ENCODE assay signal across 9 cellular contexts in the genomic region with DNA sequence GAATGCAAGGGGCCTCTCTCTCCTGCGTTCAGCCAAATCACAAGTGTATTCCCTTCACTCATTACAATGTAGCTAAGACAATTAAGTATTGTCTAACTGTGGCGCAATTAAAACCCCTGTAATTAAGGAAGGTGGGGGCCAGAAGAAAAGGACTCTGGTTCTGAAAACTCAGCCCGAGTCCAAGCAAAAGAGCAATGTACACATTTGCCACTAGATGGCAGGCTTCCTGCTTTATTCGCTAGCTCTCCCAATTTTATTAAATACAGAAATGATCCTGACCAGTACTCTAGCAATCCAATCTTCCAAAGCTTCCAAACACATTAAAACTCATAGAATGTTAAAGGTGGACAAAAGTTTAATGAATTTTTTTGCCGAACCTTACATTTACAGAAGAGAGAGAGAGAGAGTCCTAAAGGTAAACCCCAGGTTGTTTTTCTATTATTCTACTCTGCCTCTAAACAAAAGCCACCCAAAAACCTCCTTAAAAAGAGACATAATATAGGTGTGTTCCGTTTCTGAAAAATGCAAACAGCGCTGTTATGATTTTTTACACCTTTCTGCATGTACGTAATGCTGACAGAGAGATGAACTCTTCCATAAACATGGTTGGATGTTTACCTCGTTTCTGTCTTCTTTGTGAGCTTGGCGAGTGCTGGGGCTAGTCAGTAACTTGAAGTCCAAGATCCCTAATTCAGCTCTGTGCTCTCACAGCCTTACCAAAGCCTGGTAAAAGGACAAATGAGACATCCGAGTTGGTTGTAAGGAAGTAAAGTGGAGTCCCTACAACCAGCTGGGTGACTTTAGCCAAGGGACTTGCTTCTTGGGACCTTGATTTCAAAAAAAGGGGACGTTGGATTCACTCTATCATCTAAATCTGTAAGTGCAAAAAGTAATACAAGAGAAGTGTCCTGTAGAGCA. TPM values are rescaled to one million over a fixed set of nuclear protein-coding genes. Genes with fewer than 3 reads are reported as not detected.
A peak's percentile ranks its signal among the peaks of the same experiment; 100 is the strongest.
DNase-seq lines count a peak whose midpoint lies in the region; ATAC-seq and TF ChIP-seq lines count a peak whose summit lies in the region.
"Had no signal": no experiment of that assay in that cellular context is flagged by ENCODE, and none has a peak within 500 bp of the region (broad histone marks: within the 10 kb centered on the region; RNA-seq: fewer than 3 reads in every experiment).

No MANE protein-coding gene starts in this region.

- CTCF ChIA-PET in Caco-2 (lab: Charles Lee), result interaction anchor here (0.9 to 2.2 kb wide), 5 partner anchors 10 to 441 kb away, joined by 3 to 21 read pairs (median 4); no protein-coding TSS in a partner anchor
- CTCF ChIA-PET in HCT116 (lab: Charles Lee), result interaction anchor here (0.6 to 3.5 kb wide), 16 partner anchors 9 to 388 kb away, joined by 3 to 38 read pairs (median 4); partner anchors contain the start of gene CIPC

- in situ Hi-C loops in astrocyte of the spinal cord (cut with HindIII; ENCODE audit: low sequenced_read_pairs), result no loop called here

- POLR2A ChIA-PET in Caco-2 (lab: Charles Lee) (no interaction called here), HCT116 (lab: Charles Lee) (interaction anchor here (0.6 kb wide), 1 partner anchor 847 kb away, joined by 3 read pairs; no protein-coding TSS in a partner anchor)

- no peak for TF ChIP-seq POLR2A in HCT116 (IDR thresholded peaks at IDR 0.05; ENCODE audit: borderline replicate concordance, extremely low read depth, insufficient read depth, insufficient read length)

- no peaks in the 10 kb centered on the region for H3K9me3 Mint-ChIP-seq in Caco-2 (ENCODE audit: unreplicated experiment)
- H3K9me3 Mint-ChIP-seq: naive thymus-derived CD8-positive, alpha-beta T cell had no signal

- peak in 1 of 2 experiments; percentile 26 for DNase-seq in Caco-2
- DNase-seq in HCT116 (ENCODE audit: low read depth, low spot score), result peak; percentile 24
- DNase-seq in NCI-H774 (lab: John Stamatoyannopoulos, UW), result peak; percentile 2
- peak; percentile 55 for DNase-seq in astrocyte of the spinal cord (ENCODE audit: low read depth, low spot score)
- DNase-seq in iPS-NIHi7 (ENCODE audit: extremely low spot score), result peak; percentile 57
- DNase-seq in stimulated activated CD8-positive, alpha-beta memory T cell treated with anti-CD3 and anti-CD28 coated beads, Interleukin-4, amount 100 ng/mL, for 48 hours, result peak; percentile 33

- peaks cover 9% of the 10 kb centered on the region for H3K27me3 Mint-ChIP-seq in Caco-2 (ENCODE audit: insufficient read depth, unreplicated experiment)

- no peak overlapping the region for H3K27ac Mint-ChIP-seq in Caco-2 (ENCODE audit: unreplicated experiment)
- H3K27ac Mint-ChIP-seq: naive thymus-derived CD8-positive, alpha-beta T cell had no signal

- no peaks in the 10 kb centered on the region for H3K36me3 Mint-ChIP-seq in Caco-2 (ENCODE audit: insufficient read depth, unreplicated experiment)
- H3K36me3 Mint-ChIP-seq: naive thymus-derived CD8-positive, alpha-beta T cell had no signal

- ATAC-seq in HCT116 (peak; percentile 84), HG03571 (IDR thresholded peaks at IDR 0.05; ENCODE audit: unreplicated experiment) (no peak), GM21360 (IDR thresholded peaks at IDR 0.05; ENCODE audit: unreplicated experiment) (no peak)
- ATAC-seq: naive thymus-derived CD8-positive, alpha-beta T cell had no signal

- H3K4me1 Mint-ChIP-seq in Caco-2 (ENCODE audit: low read depth, unreplicated experiment), result no peaks in the 10 kb centered on the region
- H3K4me1 Mint-ChIP-seq: naive thymus-derived CD8-positive, alpha-beta T cell had no signal

- no peaks in the 10 kb centered on the region for H3K79me2 ChIP-seq in HCT116 (ENCODE audit: insufficient read depth, low read length)

- no peaks in the 10 kb centered on the region for H3K27me3 ChIP-seq in Caco-2 (replicated peaks; ENCODE audit: control insufficient read depth, insufficient read depth, low read length)
- no peaks in the 10 kb centered on the region for H3K27me3 ChIP-seq in HCT116 (ENCODE audit: insufficient read depth, low read length)

- H3K27ac ChIP-seq in HCT116 (ENCODE audit: low read depth, low read length), result no peak overlapping the region

- no peaks in the 10 kb centered on the region for H3K9me2 ChIP-seq in HCT116 (ENCODE audit: insufficient read depth)

- H3K4me3 Mint-ChIP-seq in Caco-2 (ENCODE audit: unreplicated experiment), result no peak overlapping the region
- H3K4me3 Mint-ChIP-seq: naive thymus-derived CD8-positive, alpha-beta T cell had no signal

- RAD21 ChIA-PET in HCT116 (lab: Charles Lee; ENCODE audit: low non-redundant PET in 1 of 2, low total read pairs in 2 of 2, uncharacterized antibody in 2 of 2, unreplicated experiment in 2 of 2), result no interaction called here

- no peak overlapping the region for H3K4me3 ChIP-seq in Caco-2 (ENCODE audit: low read depth, low read length)
- no peak overlapping the region for H3K4me3 ChIP-seq in HCT116 (replicated peaks in 1 of 2; ENCODE audit: low read depth in 1 of 2, low read length in 2 of 2)
- no peak overlapping the region for H3K4me3 ChIP-seq in astrocyte of the spinal cord (ENCODE audit: low read depth, low read length)

- H2AFZ ChIP-seq in HCT116 (ENCODE audit: low read depth, low read length, poor library complexity, severe bottlenecking), result peak overlapping the region; percentile 33

- H3K36me3 ChIP-seq in Caco-2 (ENCODE audit: control insufficient read depth, insufficient read depth, low read length) (no peaks in the 10 kb centered on the region), HCT116 (ENCODE audit: control insufficient read depth in 1 of 2, insufficient read depth in 2 of 2, low read length in 2 of 2) (no peaks in the 10 kb centered on the region)

- no peak overlapping the region for H3K9ac ChIP-seq in HCT116 (ENCODE audit: low read length)

- intact Hi-C loops in Caco-2 (cut with micrococcal nuclease; ENCODE audit: unreplicated experiment), result loop anchor here (1.0 kb wide), 2 partner anchors 75 to 101 kb away; no protein-coding TSS in a partner anchor
- intact Hi-C loops in HCT116 (cut with micrococcal nuclease), result loop anchor here (1.0 to 10.0 kb wide), 3 partner anchors 75 to 354 kb away; no protein-coding TSS in a partner anchor

- TF ChIP-seq CTCF in Caco-2 (IDR thresholded peaks at IDR 0.05; ENCODE audit: insufficient read depth in 1 of 2, low read depth in 1 of 2, low read length in 1 of 2, severe bottlenecking in 1 of 2, unreplicated experiment in 1 of 2), result peak; percentile 40 to 75
- TF ChIP-seq CTCF in HCT116 (IDR thresholded peaks at IDR 0.05 in 2 of 3, conservative IDR thresholded peaks at IDR 0.05 in 1 of 3; ENCODE audit: borderline replicate concordance in 1 of 3, insufficient read depth in 1 of 3, low read depth in 2 of 3, low read length in 2 of 3), result peak; percentile 70 to 84 (median 76)
- TF ChIP-seq CTCF in astrocyte of the spinal cord (IDR thresholded peaks at IDR 0.05; ENCODE audit: low read depth, low read length), result peak; percentile 79

- H3K4me2 ChIP-seq in HCT116 (ENCODE audit: low read length), result no peak overlapping the region

- H3K4me1 ChIP-seq in Caco-2 (no peaks in the 10 kb centered on the region), HCT116 (ENCODE audit: control insufficient read depth in 1 of 2, insufficient read depth in 2 of 2, low read length in 2 of 2) (no peaks in the 10 kb centered on the region)

- H4K20me1 ChIP-seq in HCT116 (ENCODE audit: insufficient read depth), result no peaks in the 10 kb centered on the region

- BruUV-seq in Caco-2 (replicated peaks; lab: Mats Ljungman, UMichigan), result no TSS peak
- no TSS peak for BruUV-seq in HCT116 (replicated peaks; lab: Mats Ljungman, UMichigan)

- peak; percentile 74 for TF ChIP-seq RAD21 in HCT116 (IDR thresholded peaks at IDR 0.05; ENCODE audit: low read depth)

- H3K9me3 ChIP-seq in Caco-2 (no peaks in the 10 kb centered on the region), HCT116 (ENCODE audit: control insufficient read depth in 1 of 2, insufficient read depth in 1 of 2, low read depth in 1 of 2, low read length in 2 of 2) (no peaks in the 10 kb centered on the region)

TF ChIP-seq in HCT116, 20 proteins besides CTCF, POLR2A, EP300 and RAD21 (continues in another document):
- TF ChIP-seq SIN3A (IDR thresholded peaks at IDR 0.05; ENCODE audit: low read depth) (no peak), SRF (IDR thresholded peaks at IDR 0.05; ENCODE audit: low read depth) (no peak), CEBPB (IDR thresholded peaks at IDR 0.05; ENCODE audit: low read depth) (no peak), CBX3 (IDR thresholded peaks at IDR 0.05; ENCODE audit: low read depth) (no peak), POLR2AphosphoS5 (IDR thresholded peaks at IDR 0.05; ENCODE audit: low read depth, low read length) (no peak), ATF3 (IDR thresholded peaks at IDR 0.05) (no peak), ZFX (IDR thresholded peaks at IDR 0.05) (no peak), REST (IDR thresholded peaks at IDR 0.05; ENCODE audit: low read depth) (no peak)

RNA-seq across cellular contexts. Expression of gene VASH1, which starts 50.9 kb away (rescaled TPM):
- 0.16 and 0.18 TPM in 2 replicates for total RNA-seq in Caco-2 (2022)
- total RNA-seq in HCT116 (2021; ENCODE audit: unreplicated experiment), result 13.3 TPM
- 6.8 and 9.3 TPM in 2 replicates for polyA plus RNA-seq in HCT116 (2012)

Comparison
In these comparisons a context has a peak if more than half of its experiments do, and no peak if none do; other contexts are left out.
1. RNA of gene VASH1, which starts 50.9 kb away (total RNA-seq): 13.3 TPM in HCT116 (single experiment); 0.16 to 0.18 TPM in Caco-2; every median in the first group is over 10 times any median in the second.
2. Peak in every context shown above with its lines, with median percentiles within 50 percentile points of each other: CTCF ChIP-seq.